In genomic region chr11:111384494-111384893, GRCh38 we compare ENCODE assay signal across 20 cellular contexts. TPM values are rescaled to one million over a fixed set of nuclear protein-coding genes. Genes with fewer than 3 reads are reported as not detected.
A peak's percentile ranks its signal among the peaks of the same experiment; 100 is the strongest.
DNase-seq lines count a peak whose midpoint lies in the region; ATAC-seq, FAIRE-seq and TF ChIP-seq lines count a peak whose summit lies in the region.
"Had no signal": no experiment of that assay in that cellular context is flagged by ENCODE, and none has a peak within 500 bp of the region (broad histone marks: within the 10 kb centered on the region; RNA-seq: fewer than 3 reads in every experiment).

No MANE protein-coding gene starts in this region.

- TF ChIP-seq EP300 in HepG2 (IDR thresholded peaks at IDR 0.05; ENCODE audit: low read depth in 2 of 2, low read length in 2 of 2) (no peak), HepG2 (CRISPR knock-in tag; IDR thresholded peaks at IDR 0.05; ENCODE audit: borderline replicate concordance) (no peak), tibial nerve (IDR thresholded peaks at IDR 0.05) (no peak)

- H3K4me1 ChIP-seq in HepG2 (ENCODE audit: insufficient read depth, low read length) (peaks cover 30% of the 10 kb centered on the region), right lobe of liver (peaks cover 0 to 11% (median 2%) of the 10 kb centered on the region in 4 donors), PC-9 (replicated peaks; ENCODE audit: insufficient read depth) (peaks cover 23% of the 10 kb centered on the region), tibial nerve (peaks cover 0 to 6% (median 0%) of the 10 kb centered on the region in 4 donors)
- H3K4me1 ChIP-seq: BE2C had no signal

- no peaks in the 10 kb centered on the region for H3K79me2 ChIP-seq in HepG2 (ENCODE audit: insufficient read depth, low read length)
- H3K79me2 ChIP-seq in PC-9 (ENCODE audit: low read depth) = no peaks in the 10 kb centered on the region

- H3K36me3 ChIP-seq in HepG2 (replicated peaks in 1 of 2; ENCODE audit: control insufficient read depth in 1 of 2, insufficient read depth in 2 of 2, low read length in 2 of 2) (no peaks in the 10 kb centered on the region), right lobe of liver (no peaks in the 10 kb centered on the region), PC-9 (ENCODE audit: low read depth) (no peaks in the 10 kb centered on the region), tibial nerve (no peaks in the 10 kb centered on the region)
- H3K36me3 ChIP-seq: BE2C had no signal

- H3K9ac ChIP-seq in HepG2 (ENCODE audit: insufficient read depth, low read depth, low read length) = no peak overlapping the region

- CTCF ChIA-PET in HepG2 (lab: Yijun Ruan, JAX; ENCODE audit: low intra/inter-chr PET ratio, low total read pairs) (no interaction called here), PC-9 (lab: Charles Lee) (no interaction called here)

- 97% methylated on average over 1 of the region's 1 CpG for WGBS in HepG2 (ENCODE audit: low lambda C conversion rate)
- 100% methylated on average over 1 of the region's 1 CpG for WGBS in right lobe of liver (ENCODE audit: insufficient coverage, low coverage, low lambda C conversion rate, missing lambda C conversion rate)
- 92 to 98% methylated on average over 1 of the region's 1 CpG for WGBS in tibial nerve, 2 donors

- BruUV-seq in HepG2 (replicated peaks; lab: Mats Ljungman, UMichigan) = no TSS peak
- no TSS peak for BruUV-seq in PC-9 (replicated peaks; lab: Mats Ljungman, UMichigan)

- H3K4me3 ChIP-seq in HepG2 (replicated peaks in 1 of 3; ENCODE audit: insufficient read depth in 1 of 3, low read depth in 2 of 3, low read length in 3 of 3) (no peak overlapping the region), right lobe of liver (no peak overlapping the region), PC-9 (no peak overlapping the region), epithelial cell of esophagus (ENCODE audit: low read length) (no peak overlapping the region), tibial nerve (no peak overlapping the region)

- H3K27ac ChIP-seq in HepG2 (ENCODE audit: extremely low read length, insufficient read depth, low read length) = no peak overlapping the region
- H3K27ac ChIP-seq in right lobe of liver = no peak overlapping the region
- no peak overlapping the region for H3K27ac ChIP-seq in PC-9
- no peak overlapping the region for H3K27ac ChIP-seq in tibial nerve
- H3K27ac ChIP-seq: C4-2B had no signal

- POLR2A ChIA-PET in HepG2 (lab: Yijun Ruan, JAX) = no interaction called here
- POLR2A ChIA-PET in PC-9 (lab: Charles Lee; ENCODE audit: unreplicated experiment) = interaction anchor here (0.8 kb wide), 1 partner anchor 34 kb away, joined by 4 read pairs; no protein-coding TSS in a partner anchor

- H3K9me3 ChIP-seq in HepG2 (ENCODE audit: low read length) = no peaks in the 10 kb centered on the region
- H3K9me3 ChIP-seq in right lobe of liver = no peaks in the 10 kb centered on the region
- H3K9me3 ChIP-seq in PC-9 (ENCODE audit: insufficient read depth, low read depth) = peaks cover 3% of the 10 kb centered on the region
- H3K9me3 ChIP-seq in tibial nerve = no peaks in the 10 kb centered on the region
- H3K9me3 ChIP-seq: BE2C had no signal

- H3K9me2 ChIP-seq in PC-9 (ENCODE audit: insufficient read depth) = no peaks in the 10 kb centered on the region

- TF ChIP-seq CTCF in HepG2 (CRISPR knock-in tag; IDR thresholded peaks at IDR 0.05) (no peak), right lobe of liver (IDR thresholded peaks at IDR 0.05) (no peak), PC-9 (conservative IDR thresholded peaks at IDR 0.05) (no peak), epithelial cell of esophagus (IDR thresholded peaks at IDR 0.05; ENCODE audit: insufficient read depth, low read depth, low read length, missing control alignments) (no peak), GM20000 (IDR thresholded peaks at IDR 0.05; ENCODE audit: extremely low read depth, missing control alignments) (no peak), tibial nerve (IDR thresholded peaks at IDR 0.05) (no peak)

- TF ChIP-seq POLR2A in HepG2 (IDR thresholded peaks at IDR 0.05; ENCODE audit: insufficient read depth in 1 of 2, low read depth in 2 of 2, low read length in 2 of 2) (no peak), right lobe of liver (IDR thresholded peaks at IDR 0.05) (no peak), tibial nerve (IDR thresholded peaks at IDR 0.05) (no peak)

- H2AFZ ChIP-seq in HepG2 (ENCODE audit: low read length) = no peak overlapping the region
- H2AFZ ChIP-seq in PC-9 = no peak overlapping the region

- no peaks in the 10 kb centered on the region for H3F3A ChIP-seq in PC-9 (ENCODE audit: insufficient read depth, low read depth)

- no peak for TF ChIP-seq RAD21 in HepG2 (CRISPR knock-in tag; IDR thresholded peaks at IDR 0.05)

- in situ Hi-C loops in HepG2 (cut with HindIII; ENCODE audit: extremely low pct_ligation_motif_present, low pct_unique_long_range_greater_than_20kb) = no loop called here

- intact Hi-C loops in HepG2 (cut with micrococcal nuclease; ENCODE audit: unreplicated experiment) = no loop called here
- intact Hi-C loops in right lobe of liver (cut with DNase I) = no loop called here
- intact Hi-C loops in PC-9 (cut with micrococcal nuclease; ENCODE audit: unreplicated experiment) = no loop called here

- no peak for DNase-seq in HepG2 (ENCODE audit: low spot score)
- DNase-seq in right lobe of liver = no peak
- DNase-seq in PC-9 = peak in 1 of 2 experiments; percentile 52
- DNase-seq in epithelial cell of esophagus (ENCODE audit: low read depth) = peak; percentile 54
- DNase-seq in GM20000 (ENCODE audit: low spot score) = no peak
- DNase-seq in tibial nerve (ENCODE audit: low spot score in 2 of 2) = no peak
- DNase-seq in hypothalamus (lab: John Stamatoyannopoulos, UW) = no peak
- DNase-seq: 8988T; ACHN; BE2C; CD4-positive, alpha-beta memory T cell; DMS79; EL; HCEC 1CT; HFFc6 had no signal

- no peak for ATAC-seq in HepG2
- no peak for ATAC-seq in right lobe of liver
- ATAC-seq in HG02970 (IDR thresholded peaks at IDR 0.05; ENCODE audit: low FRiP score, unreplicated experiment) = no peak

- H3K4me2 ChIP-seq in HepG2 (ENCODE audit: low read depth, low read length) = no peak overlapping the region
- 0 out of 2 replicates have a peak overlapping the region, but pooled peaks have one; percentile 12 for H3K4me2 ChIP-seq in PC-9

- no peak for FAIRE-seq in HepG2 (lab: Jason Lieb, UNC)
- FAIRE-seq: GM12891, HTR-8/SVneo had no signal

- H3K27me3 ChIP-seq in HepG2 (ENCODE audit: control insufficient read depth in 1 of 2, insufficient read depth in 2 of 2, low read length in 2 of 2) = no peaks in the 10 kb centered on the region
- no peaks in the 10 kb centered on the region for H3K27me3 ChIP-seq in right lobe of liver
- no peaks in the 10 kb centered on the region for H3K27me3 ChIP-seq in PC-9 (ENCODE audit: insufficient read depth, low read depth)
- H3K27me3 ChIP-seq in tibial nerve = peaks cover 0 to 3% of the 10 kb centered on the region in 2 donors
- H3K27me3 ChIP-seq: BE2C had no signal

- H4K20me1 ChIP-seq in HepG2 (ENCODE audit: insufficient read depth, low read length) (no peaks in the 10 kb centered on the region), PC-9 (ENCODE audit: insufficient read depth) (no peaks in the 10 kb centered on the region)

TF ChIP-seq in HepG2, 621 proteins besides CTCF, POLR2A, EP300 and RAD21:
- TF ChIP-seq ZNF652 (CRISPR knock-in tag; IDR thresholded peaks at IDR 0.05; ENCODE audit: borderline replicate concordance, low read depth) (no peak), PAF1 (CRISPR knock-in tag; IDR thresholded peaks at IDR 0.05) (no peak), MED8 (CRISPR knock-in tag; IDR thresholded peaks at IDR 0.05; ENCODE audit: insufficient replicate concordance) (no peak), DR1 (CRISPR knock-in tag; IDR thresholded peaks at IDR 0.05) (no peak), CEBPB (IDR thresholded peaks at IDR 0.05; ENCODE audit: borderline replicate concordance, low read depth, low read length) (peak; percentile 50; the same call in 1 of the 2 replicates), ZKSCAN5 (CRISPR knock-in tag; IDR thresholded peaks at IDR 0.05) (no peak), CEBPG (CRISPR knock-in tag; IDR thresholded peaks at IDR 0.05) (peak; percentile 35; the same call in 1 of the 2 replicates)

RNA-seq across cellular contexts. Expression of gene POU2AF1, which starts 5.4 kb away (rescaled TPM):
- total RNA-seq in HepG2 (2016; rRNA removed; fragmentation: Illumina TruSeq; extraction: Trizol) (1.8 and 1.9 TPM in 2 replicates), right lobe of liver (1 to 10 TPM in 2 of 6 experiments, under 1 TPM in 4; 0.06 to 2.4 (median 0.63) TPM), PC-9 (2021) (0.37 TPM in 1 of 2 replicates, not detected in the other), tibial nerve (under 1 TPM in 1 of 4 donors, not detected in 3; 0.87 TPM)
- total RNA-seq in HepG2 (2016; cell fraction: cytosol; rRNA removed; fragmentation: Illumina TruSeq; extraction: Trizol; ENCODE audit: low read depth) = 0.40 and 0.53 TPM in 2 replicates
- total RNA-seq in HepG2 (2016; cell fraction: insoluble cytoplasmic fraction; rRNA removed; fragmentation: Illumina TruSeq; extraction: Trizol) = 1.0 and 1.1 TPM in 2 replicates
- total RNA-seq in HepG2 (2016; cell fraction: membrane; rRNA removed; fragmentation: Illumina TruSeq; extraction: Trizol) = 0.65 and 2.2 TPM in 2 replicates
- total RNA-seq in HepG2 (2016; cell fraction: nucleus; rRNA removed; fragmentation: Illumina TruSeq; extraction: Trizol) = 0.81 and 1.8 TPM in 2 replicates
- polyA plus RNA-seq in HepG2 (2011; rRNA removed) = 3.6 and 5.3 TPM in 2 replicates
- polyA plus RNA-seq in HepG2 (2011; cell fraction: cytosol; rRNA removed) = 3.0 and 3.2 TPM in 2 replicates
- 8.2 and 10.5 TPM in 2 replicates for polyA plus RNA-seq in HepG2 (2011; cell fraction: nucleus; rRNA removed)
- polyA plus RNA-seq in HepG2 (2012) = 4.9 and 6.1 TPM in 2 replicates
- polyA plus RNA-seq in HepG2 (2016; cell fraction: cytosol; fragmentation: Illumina TruSeq; extraction: Trizol; ENCODE audit: low read depth) = 0.52 and 0.81 TPM in 2 replicates
- polyA plus RNA-seq in HepG2 (2016; cell fraction: insoluble cytoplasmic fraction; fragmentation: Illumina TruSeq; extraction: Trizol; ENCODE audit: low read depth) = 2.3 and 2.6 TPM in 2 replicates
- 1.4 TPM in 2 replicates for polyA plus RNA-seq in HepG2 (2016; cell fraction: membrane; fragmentation: Illumina TruSeq; extraction: Trizol; ENCODE audit: low read depth)
- polyA plus RNA-seq in HepG2 (2016; cell fraction: nucleus; fragmentation: Illumina TruSeq; extraction: Trizol; ENCODE audit: insufficient read depth, low read depth) = 3.4 and 4.0 TPM in 2 replicates
- polyA minus RNA-seq in HepG2 (2011; rRNA and poly(A)+ RNA removed; ENCODE audit: low replicate concordance) = 0.28 and 3.3 TPM in 2 replicates
- polyA minus RNA-seq in HepG2 (2011; cell fraction: cytosol; rRNA and poly(A)+ RNA removed) = 3.1 and 3.6 TPM in 2 replicates
- polyA minus RNA-seq in HepG2 (2011; cell fraction: nucleus; rRNA and poly(A)+ RNA removed) = 4.1 and 5.3 TPM in 2 replicates
- total RNA-seq: H4, HFFc6 had no signal
